ENCODE assay signal across 19 cellular contexts in the genomic region with DNA sequence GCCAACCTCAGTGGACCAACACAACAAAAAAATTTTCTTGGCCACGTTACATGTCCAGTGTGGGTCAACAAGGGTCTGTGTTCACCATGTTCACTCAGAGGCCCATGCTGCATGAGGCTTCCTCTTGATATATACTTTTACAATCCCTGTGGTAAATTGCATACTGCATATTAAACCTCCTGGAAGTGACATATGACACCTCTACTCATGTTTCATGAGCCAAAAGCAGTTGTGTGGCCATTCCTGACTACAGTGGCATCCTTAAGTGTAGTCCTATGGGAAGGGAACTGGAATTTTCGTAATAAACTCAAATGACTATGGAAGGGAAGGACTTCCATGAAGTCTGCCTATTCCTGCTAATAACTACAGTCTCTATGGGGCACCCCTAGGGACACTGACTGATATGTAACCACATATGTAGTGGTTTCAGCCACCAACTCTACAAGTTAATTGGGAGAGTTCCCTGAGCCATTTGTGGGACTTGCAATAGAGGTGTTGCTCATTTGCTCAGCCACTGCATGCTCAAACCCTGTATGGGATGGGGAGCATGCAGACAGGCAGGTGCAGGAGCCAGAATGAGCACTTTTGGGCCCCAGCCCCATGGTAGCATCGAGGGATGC. TPM values are rescaled to one million over a fixed set of nuclear protein-coding genes. Genes with fewer than 3 reads are reported as not detected.
"Had no signal": no experiment of that assay in that cellular context is flagged by ENCODE, and none has a peak within 500 bp of the region (broad histone marks: within the 10 kb centered on the region; RNA-seq: fewer than 3 reads in every experiment).

No MANE protein-coding gene starts in this region.

- H3K36me3 ChIP-seq: spleen, upper lobe of left lung, WERI-Rb-1 had no signal

- H3K27ac ChIP-seq: foreskin keratinocyte, spleen, upper lobe of left lung, WERI-Rb-1 had no signal

- H3K27me3 ChIP-seq: foreskin keratinocyte, spleen, upper lobe of left lung had no signal

- H3K4me3 ChIP-seq: lung, spleen, upper lobe of left lung had no signal

- ATAC-seq: activated naive CD4-positive, alpha-beta T cell treated with anti-CD3 and anti-CD28 coated beads, Interleukin-2, amount 50 U/mL, for 72 hours; activated T-helper 17 cell treated with anti-CD3 and anti-CD28 coated beads, Interleukin-2, amount 50 U/mL, for 72 hours; foreskin keratinocyte; naive thymus-derived CD4-positive, alpha-beta T cell had no signal

- H3K4me1 ChIP-seq: foreskin keratinocyte, spleen, upper lobe of left lung had no signal

- DNase-seq: activated CD4-positive, CD25-positive, alpha-beta regulatory T cell treated with anti-CD3 and anti-CD28 coated beads, Interleukin-2, amount 50 U/mL, for 72 hours; activated CD8-positive, alpha-beta memory T cell treated with anti-CD3 and anti-CD28 coated beads for 24 hours; activated CD8-positive, alpha-beta memory T cell treated with anti-CD3 and anti-CD28 coated beads, Interleukin-2, amount 50 U/mL, for 4 hours; activated T-cell treated with anti-CD3 and anti-CD28 coated beads, Interleukin-2, amount 50 U/mL, for 24 hours; aorta; caudate nucleus; dermis blood vessel endothelial cell; effector memory CD4-positive, alpha-beta T cell; foreskin keratinocyte; kidney; naive thymus-derived CD4-positive, alpha-beta T cell; spleen; stimulated activated CD4-positive, alpha-beta T cell treated with anti-CD3 and anti-CD28 coated beads, Interleukin-4, amount 100 ng/mL, for 1 hour; stimulated activated naive CD4-positive, alpha-beta T cell; upper lobe of left lung; WERI-Rb-1 had no signal

RNA-seq across cellular contexts. Expression of a gene that starts 9.7 kb away (rescaled TPM):
- total RNA-seq: activated naive CD4-positive, alpha-beta T cell treated with anti-CD3 and anti-CD28 coated beads, Interleukin-2, amount 50 U/mL, for 72 hours; activated T-helper 17 cell treated with anti-CD3 and anti-CD28 coated beads, Interleukin-2, amount 50 U/mL, for 72 hours had no signal
- polyA plus RNA-seq: naive thymus-derived CD4-positive, alpha-beta T cell had no signal
